ENCODE assay signal across 11 cellular contexts in genomic region chr4:140556372-140557085, GRCh38.
A peak's percentile ranks its signal among the peaks of the same experiment; 100 is the strongest.
DNase-seq lines count a peak whose midpoint lies in the region; ATAC-seq and TF ChIP-seq lines count a peak whose summit lies in the region.
"Had no signal": no experiment of that assay in that cellular context is flagged by ENCODE, and none has a peak within 500 bp of the region (broad histone marks: within the 10 kb centered on the region; RNA-seq: fewer than 3 reads in every experiment).

No MANE protein-coding gene starts in this region.

- H3K79me2 ChIP-seq in KMS-11 (ENCODE audit: insufficient read depth, low read depth) = no peaks in the 10 kb centered on the region

- H3K4me3 ChIP-seq in KMS-11 (IDR thresholded peaks at IDR 0.05; ENCODE audit: insufficient read depth, low read depth, low read length) = no peak overlapping the region
- H3K4me3 ChIP-seq: BLaER1 had no signal

- H3K4me2 ChIP-seq in KMS-11 = peak overlapping the region; percentile 58
- H3K4me2 ChIP-seq: BLaER1 had no signal

- no peak overlapping the region for H2AFZ ChIP-seq in KMS-11 (ENCODE audit: low read depth)

- no peak overlapping the region for H3K27ac Mint-ChIP-seq in stimulated activated naive CD8-positive, alpha-beta T cell treated with anti-CD3 and anti-CD28 coated beads, Interleukin-15, Interleukin-2, amounts not matched to agents 100 ng/mL and 50 ng/mL, for 24 hours
- H3K27ac Mint-ChIP-seq: nephron had no signal

- H4K20me1 ChIP-seq in KMS-11 (ENCODE audit: insufficient read depth) = no peaks in the 10 kb centered on the region
- H4K20me1 ChIP-seq: BLaER1 had no signal

- no peaks in the 10 kb centered on the region for H3K36me3 ChIP-seq in KMS-11 (ENCODE audit: insufficient read depth)
- H3K36me3 ChIP-seq: BLaER1 had no signal

- peak overlapping the region; percentile 13 for H3K4me3 Mint-ChIP-seq in stimulated activated naive CD8-positive, alpha-beta T cell treated with anti-CD3 and anti-CD28 coated beads, Interleukin-15, Interleukin-2, amounts not matched to agents 100 ng/mL and 50 ng/mL, for 24 hours
- H3K4me3 Mint-ChIP-seq: nephron had no signal

- peak; percentile 99 for ATAC-seq in HG02759 (IDR thresholded peaks at IDR 0.05; ENCODE audit: unreplicated experiment)

- CTCF ChIA-PET in HEK293T (lab: Yijun Ruan, JAX) = no interaction called here

- peaks cover 25% of the 10 kb centered on the region for H3K27me3 Mint-ChIP-seq in stimulated activated naive CD8-positive, alpha-beta T cell treated with anti-CD3 and anti-CD28 coated beads, Interleukin-15, Interleukin-2, amounts not matched to agents 100 ng/mL and 50 ng/mL, for 24 hours

- H3K27me3 ChIP-seq in KMS-11 (ENCODE audit: insufficient read depth, low read depth) = no peaks in the 10 kb centered on the region
- H3K27me3 ChIP-seq: BLaER1 had no signal

- no peaks in the 10 kb centered on the region for H3K9me3 Mint-ChIP-seq in stimulated activated naive CD8-positive, alpha-beta T cell treated with anti-CD3 and anti-CD28 coated beads, Interleukin-15, Interleukin-2, amounts not matched to agents 100 ng/mL and 50 ng/mL, for 24 hours
- H3K9me3 Mint-ChIP-seq: nephron had no signal

- no peak overlapping the region for H3K9ac ChIP-seq in KMS-11
- H3K9ac ChIP-seq: BLaER1 had no signal

- DNase-seq in stimulated activated CD4-positive, alpha-beta T cell treated with anti-CD3 and anti-CD28 coated beads, TNF-alpha, amount 100 ng/mL, for 24 hours (ENCODE audit: low read depth in 3 of 3) = peak in 2 of 3 experiments; percentile 18 to 19
- no peak for DNase-seq in stimulated activated CD4-positive, alpha-beta T cell treated with anti-CD3 and anti-CD28 coated beads, Interleukin-12 subunit alpha, Interleukin-12 subunit beta, amount 100 ng/mL, for 4 hours
- DNase-seq in HEK293T (ENCODE audit: extremely low spot score) (no peak), COR-L47 (lab: John Stamatoyannopoulos, UW) (no peak)
- no peak for DNase-seq in effector CD4-positive, alpha-beta T cell
- DNase-seq: foreskin fibroblast had no signal

- peaks cover 35% of the 10 kb centered on the region for H3K4me1 ChIP-seq in KMS-11 (ENCODE audit: low read depth, poor library complexity, severe bottlenecking)

- TF ChIP-seq CTCF in KMS-11 (conservative IDR thresholded peaks at IDR 0.05; ENCODE audit: low read depth, low read length) = no peak

- H3K4me1 Mint-ChIP-seq in stimulated activated naive CD8-positive, alpha-beta T cell treated with anti-CD3 and anti-CD28 coated beads, Interleukin-15, Interleukin-2, amounts not matched to agents 100 ng/mL and 50 ng/mL, for 24 hours (ENCODE audit: low read depth) = peaks cover 21% of the 10 kb centered on the region
- H3K4me1 Mint-ChIP-seq: nephron had no signal

- H3K36me3 Mint-ChIP-seq in stimulated activated naive CD8-positive, alpha-beta T cell treated with anti-CD3 and anti-CD28 coated beads, Interleukin-15, Interleukin-2, amounts not matched to agents 100 ng/mL and 50 ng/mL, for 24 hours (ENCODE audit: low read depth) = peaks cover 19% of the 10 kb centered on the region

- peak overlapping the region; percentile 28; the same call in 1 of the 2 replicates for H3K27ac ChIP-seq in KMS-11
- H3K27ac ChIP-seq: BLaER1 had no signal

- POLR2A ChIA-PET in HEK293T (lab: Yijun Ruan, JAX) = no interaction called here

TF ChIP-seq in HEK293T, 16 proteins besides CTCF, POLR2A, EP300 and RAD21:
- TF ChIP-seq FOXM1 (IDR thresholded peaks at IDR 0.05; ENCODE audit: borderline replicate concordance) (no peak), ZNF384 (IDR thresholded peaks at IDR 0.05) (no peak), FOXK2 (IDR thresholded peaks at IDR 0.05) (no peak), ARNT (IDR thresholded peaks at IDR 0.05) (no peak), LEF1 (IDR thresholded peaks at IDR 0.05; ENCODE audit: borderline replicate concordance) (no peak), TARDBP (IDR thresholded peaks at IDR 0.05) (no peak), HDGF (IDR thresholded peaks at IDR 0.05; ENCODE audit: borderline replicate concordance) (no peak), SP1 (IDR thresholded peaks at IDR 0.05) (no peak), NFRKB (IDR thresholded peaks at IDR 0.05) (no peak), FOXA1 (IDR thresholded peaks at IDR 0.05) (no peak), ELF4 (IDR thresholded peaks at IDR 0.05) (no peak), L3MBTL2 (conservative IDR thresholded peaks at IDR 0.05) (no peak), BHLHE40 (IDR thresholded peaks at IDR 0.05; ENCODE audit: borderline replicate concordance) (no peak), SUZ12 (IDR thresholded peaks at IDR 0.05) (no peak), PKNOX1 (IDR thresholded peaks at IDR 0.05) (no peak), CTBP1 (IDR thresholded peaks at IDR 0.05; ENCODE audit: borderline replicate concordance) (no peak)

Comparison
In these comparisons a context has a peak if more than half of its experiments do, and no peak if none do; other contexts are left out.
1. DNase-seq: peak in stimulated activated CD4-positive, alpha-beta T cell treated with anti-CD3 and anti-CD28 coated beads, TNF-alpha, amount 100 ng/mL, for 24 hours (2 of 3); none in stimulated activated CD4-positive, alpha-beta T cell treated with anti-CD3 and anti-CD28 coated beads, Interleukin-12 subunit alpha, Interleukin-12 subunit beta, amount 100 ng/mL, for 4 hours (single experiment), HEK293T (single experiment), effector CD4-positive, alpha-beta T cell (single experiment) and COR-L47 (single experiment).